Comparison of ENCODE assay signal across 9 cellular contexts in the genomic region with DNA sequence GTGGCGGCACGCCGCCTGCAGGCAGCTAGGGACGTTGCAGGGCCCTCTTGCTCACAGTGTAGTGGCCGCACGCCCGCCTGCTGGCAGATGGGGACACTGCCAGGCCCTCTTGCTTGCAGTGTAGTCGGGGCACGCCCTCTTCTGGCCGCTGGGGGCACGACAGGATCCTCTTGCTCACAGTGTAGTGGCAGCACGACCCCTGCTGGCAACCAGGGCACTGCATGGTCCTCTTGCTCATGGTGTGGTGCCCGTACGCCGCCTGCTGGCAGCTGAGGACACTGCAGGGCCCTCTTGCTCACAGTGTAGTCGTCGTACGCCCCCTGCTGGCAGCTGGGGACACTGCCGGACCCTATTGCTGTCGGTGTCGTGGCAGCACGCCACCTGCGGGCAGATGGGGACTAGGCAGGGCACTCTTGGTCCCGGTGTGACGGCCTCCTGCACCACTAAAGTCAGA. TPM values are rescaled to one million over a fixed set of nuclear protein-coding genes. Genes with fewer than 3 reads are reported as not detected.
DNase-seq lines count a peak whose midpoint lies in the region; ATAC-seq, FAIRE-seq and TF ChIP-seq lines count a peak whose summit lies in the region.
"Not testable (repeated sequence)": the region's sequence is repeated elsewhere in the genome, so short reads cannot be mapped to it uniquely, and the experiment has no call there.
"Had no signal": no experiment of that assay in that cellular context is flagged by ENCODE, and none has a peak within 500 bp of the region (broad histone marks: within the 10 kb centered on the region; RNA-seq: fewer than 3 reads in every experiment).

No MANE protein-coding gene starts in this region.

- H3K36me3 Mint-ChIP-seq in CD4-positive, alpha-beta memory T cell; WTC11: not testable (repeated sequence)

- not testable (repeated sequence) for H3K9me3 Mint-ChIP-seq in CD4-positive, alpha-beta memory T cell; WTC11

- H3K27me3 Mint-ChIP-seq in CD4-positive, alpha-beta memory T cell; WTC11 (ENCODE audit: low read depth): not testable (repeated sequence)

- intact Hi-C loops in CD4-positive, alpha-beta memory T cell (cut with micrococcal nuclease); kidney (cut with DNase I); sciatic nerve (cut with DNase I): not testable (repeated sequence)

- H3K9ac ChIP-seq in kidney (ENCODE audit: low read length in 2 of 2): not testable (repeated sequence)

- H3K27ac ChIP-seq in CD4-positive, alpha-beta memory T cell (ENCODE audit: low read depth, low read length); kidney (ENCODE audit: low read depth in 2 of 2, low read length in 2 of 2): not testable (repeated sequence)

- not testable (repeated sequence) for FAIRE-seq in kidney (lab: Jason Lieb, UNC)

- not testable (repeated sequence) for H3K27me3 ChIP-seq in CD4-positive, alpha-beta memory T cell (ENCODE audit: insufficient read depth, low read length)

- H3K9me3 ChIP-seq in CD4-positive, alpha-beta memory T cell (ENCODE audit: control insufficient read depth in 1 of 2, low read length in 2 of 2); kidney (ENCODE audit: control insufficient read depth in 1 of 2, low read length in 2 of 2): not testable (repeated sequence)

- TF ChIP-seq CTCF in WTC11 (IDR thresholded peaks at IDR 0.05) (peak; percentile 69), astrocyte of the spinal cord (IDR thresholded peaks at IDR 0.05; ENCODE audit: low read depth, low read length) (peak; percentile 3)
- TF ChIP-seq CTCF in kidney (IDR thresholded peaks at IDR 0.05; ENCODE audit: borderline replicate concordance, extremely low read depth, insufficient read depth): not testable (repeated sequence)

- H3K27ac Mint-ChIP-seq in CD4-positive, alpha-beta memory T cell; WTC11: not testable (repeated sequence)

- H3K4me1 Mint-ChIP-seq in CD4-positive, alpha-beta memory T cell; WTC11: not testable (repeated sequence)

- not testable (repeated sequence) for H3K4me1 ChIP-seq in CD4-positive, alpha-beta memory T cell (ENCODE audit: insufficient read depth, low read length); kidney (ENCODE audit: control insufficient read depth in 1 of 2, insufficient read depth in 1 of 2, low read depth in 1 of 2, low read length in 2 of 2)

- H3K36me3 ChIP-seq in CD4-positive, alpha-beta memory T cell (ENCODE audit: insufficient read depth, low read length); kidney (ENCODE audit: control insufficient read depth in 1 of 2, insufficient read depth in 2 of 2, low read length in 2 of 2): not testable (repeated sequence)

- not testable (repeated sequence) for H3K4me3 Mint-ChIP-seq in CD4-positive, alpha-beta memory T cell; WTC11

- POLR2A ChIA-PET in CD4-positive, alpha-beta memory T cell (lab: Charles Lee; ENCODE audit: partially characterized antibody); WTC11 (lab: Charles Lee): not testable (repeated sequence)

- DNase-seq in CD4-positive, alpha-beta memory T cell: peak in 3 of 5 donors; percentile 17 to 57 (median 23)
- peak; percentile 69 for DNase-seq in WTC11 (ENCODE audit: low spot score)
- DNase-seq in astrocyte of the spinal cord (ENCODE audit: low read depth, low spot score): not testable (repeated sequence)
- DNase-seq in kidney: peak; percentile 54
- DNase-seq in sciatic nerve (ENCODE audit: low spot score): peak; percentile 49

- ATAC-seq in GM19324 (IDR thresholded peaks at IDR 0.05; ENCODE audit: low FRiP score, unreplicated experiment): peak; percentile 71
- ATAC-seq in HG02588 (IDR thresholded peaks at IDR 0.05; ENCODE audit: unreplicated experiment): peak; percentile 83
- ATAC-seq in HG03378 (IDR thresholded peaks at IDR 0.05; ENCODE audit: unreplicated experiment): peak; percentile 81
- peak; percentile 92 for ATAC-seq in WTC11
- ATAC-seq in sciatic nerve: peak; percentile 62

- not testable (repeated sequence) for H3K4me3 ChIP-seq in CD4-positive, alpha-beta memory T cell (ENCODE audit: low read length in 2 of 2); astrocyte of the spinal cord (ENCODE audit: low read depth, low read length); kidney (ENCODE audit: low read length in 2 of 2)

- in situ Hi-C loops in astrocyte of the spinal cord (cut with HindIII; ENCODE audit: low sequenced_read_pairs): not testable (repeated sequence)

- CTCF ChIA-PET in CD4-positive, alpha-beta memory T cell (lab: Charles Lee; ENCODE audit: partially characterized antibody); WTC11 (lab: Charles Lee): not testable (repeated sequence)

RNA-seq across cellular contexts. Expression of a gene that starts 3.0 kb away (rescaled TPM):
- total RNA-seq in CD4-positive, alpha-beta memory T cell: not detected
- polyA plus RNA-seq in CD4-positive, alpha-beta memory T cell: not detected
- not detected in 3 replicates for total RNA-seq in WTC11 (2021)
- total RNA-seq in kidney: not detected
- not detected for polyA plus RNA-seq in kidney (ENCODE audit: insufficient read depth, low read depth, low replicate concordance)
- total RNA-seq in sciatic nerve: not detected
- total RNA-seq: H7 had no signal

RNA-seq across cellular contexts. Expression of a gene that starts 47.1 kb away (rescaled TPM):
- under 1 TPM in 1 of 2 experiments, not detected in 1; 0.06 TPM for total RNA-seq in CD4-positive, alpha-beta memory T cell
- not detected for polyA plus RNA-seq in CD4-positive, alpha-beta memory T cell
- 2.1 to 2.7 TPM (median 2.5 TPM) in 3 replicates for total RNA-seq in WTC11 (2021)
- 21.6 TPM for total RNA-seq in kidney
- polyA plus RNA-seq in kidney (ENCODE audit: insufficient read depth, low read depth, low replicate concordance): 4.2 TPM
- 27.2 TPM for total RNA-seq in sciatic nerve
